ENCODE assay signal across 14 cellular contexts in the genomic region with DNA sequence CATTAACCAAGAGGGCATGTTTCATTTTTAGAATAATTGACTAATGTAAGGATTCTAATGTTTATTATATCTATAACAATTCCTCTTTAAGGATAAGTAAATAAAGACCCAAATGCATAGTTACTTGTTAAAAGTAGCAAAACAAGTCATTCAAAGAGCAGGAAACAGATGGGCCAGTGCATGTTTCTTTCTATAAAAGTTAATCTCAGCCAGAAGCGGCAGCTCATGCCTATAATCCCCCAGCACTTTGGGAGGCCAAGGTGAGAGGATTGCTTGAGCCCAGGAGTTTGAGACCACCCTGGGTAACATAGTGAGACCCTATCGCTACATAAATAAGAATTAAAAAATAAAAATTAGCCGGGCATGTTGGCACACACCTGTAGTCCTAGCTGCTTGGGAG.
DNase-seq lines count a peak whose midpoint lies in the region; ATAC-seq and TF ChIP-seq lines count a peak whose summit lies in the region.
"Had no signal": no experiment of that assay in that cellular context is flagged by ENCODE, and none has a peak within 500 bp of the region (broad histone marks: within the 10 kb centered on the region; RNA-seq: fewer than 3 reads in every experiment).

No MANE protein-coding gene starts in this region.

- H3K9ac ChIP-seq in BLaER1 treated with 17β-estradiol and CSF1 and Interleukin-3, amounts not matched to agents 10 nM and 100 nM = no peak overlapping the region
- H3K9ac ChIP-seq: SK-N-SH had no signal

- peak overlapping the region; percentile 2 to 94 (median 79); a peak in 16 of 22 replicates for H3K4me2 ChIP-seq in BLaER1 treated with 17β-estradiol and CSF1 and Interleukin-3, amounts not matched to agents 10 nM and 100 nM
- H3K4me2 ChIP-seq: SK-N-SH had no signal

- DNase-seq in NCI-H82 treated with DMSO at 0.1 percent for 48 hours (lab: John Stamatoyannopoulos, UW; ENCODE audit: unreplicated experiment) (peak; percentile 37), chondrocyte (ENCODE audit: low spot score) (no peak), osteocyte (ENCODE audit: extremely low spot score, unreplicated experiment) (no peak), AG08395 (ENCODE audit: low spot score) (no peak), aorta (no peak)
- DNase-seq: BE2C, HFFc6, KG1, NCI-H1436 treated with DMSO at 0.1 percent for 48 hours, NCI-H2029 treated with DMSO at 0.1 percent for 48 hours, SHP77, SK-N-SH had no signal

- H3K36me3 ChIP-seq in BLaER1 treated with 17β-estradiol and CSF1 and Interleukin-3, amounts not matched to agents 10 nM and 100 nM = peaks cover 0 to 7% (median 0%) of the 10 kb centered on the region in 11 experiments; a peak in 2 of 22 replicates
- H3K36me3 ChIP-seq in aorta (ENCODE audit: control insufficient read depth in 1 of 2, insufficient read depth in 2 of 2, low read length in 1 of 2) = no peaks in the 10 kb centered on the region
- H3K36me3 ChIP-seq: BE2C had no signal

- H3K27ac Mint-ChIP-seq in chondrocyte (ENCODE audit: unreplicated experiment) (peak overlapping the region; percentile 17), osteocyte (ENCODE audit: unreplicated experiment) (peak overlapping the region; percentile 38)

- ATAC-seq in GM21825 (IDR thresholded peaks at IDR 0.05; ENCODE audit: unreplicated experiment) (no peak), aorta (ENCODE audit: low FRiP score) (no peak)

- H4K20me1 ChIP-seq in BLaER1 treated with 17β-estradiol and CSF1 and Interleukin-3, amounts not matched to agents 10 nM and 100 nM = peaks cover 0 to 89% (median 0%) of the 10 kb centered on the region in 11 experiments; a peak in 9 of 22 replicates

- H3K27me3 ChIP-seq in BLaER1 treated with 17β-estradiol and CSF1 and Interleukin-3, amounts not matched to agents 10 nM and 100 nM = no peaks in the 10 kb centered on the region
- no peaks in the 10 kb centered on the region for H3K27me3 ChIP-seq in aorta (ENCODE audit: control insufficient read depth in 1 of 2, insufficient read depth in 2 of 2, low read length in 1 of 2)
- H3K27me3 ChIP-seq: BE2C had no signal

- H3K27ac ChIP-seq in BLaER1 treated with 17β-estradiol and CSF1 and Interleukin-3, amounts not matched to agents 10 nM and 100 nM = no peak overlapping the region
- no peak overlapping the region for H3K27ac ChIP-seq in aorta (ENCODE audit: low read depth in 1 of 2, low read length in 2 of 2)

- peaks cover 0 to 10% (median 0%) of the 10 kb centered on the region in 11 experiments; a peak in 1 of 22 replicates for H3K9me3 ChIP-seq in BLaER1 treated with 17β-estradiol and CSF1 and Interleukin-3, amounts not matched to agents 10 nM and 100 nM (replicated peaks in 1 of 11)
- H3K9me3 ChIP-seq in aorta (ENCODE audit: control insufficient read depth, low read length) = no peaks in the 10 kb centered on the region
- H3K9me3 ChIP-seq: BE2C, SK-N-SH had no signal

- TF ChIP-seq CTCF in chondrocyte (IDR thresholded peaks at IDR 0.05) (no peak), osteocyte (IDR thresholded peaks at IDR 0.05) (no peak)

- H3K36me3 Mint-ChIP-seq in chondrocyte (ENCODE audit: low read depth) (no peaks in the 10 kb centered on the region), osteocyte (ENCODE audit: unreplicated experiment) (no peaks in the 10 kb centered on the region)

- H3K4me3 Mint-ChIP-seq in chondrocyte (ENCODE audit: unreplicated experiment) (no peak overlapping the region), osteocyte (ENCODE audit: unreplicated experiment) (no peak overlapping the region)
- H3K4me3 Mint-ChIP-seq: HFFc6 had no signal

- H3K27me3 Mint-ChIP-seq in chondrocyte (ENCODE audit: low read depth) = no peaks in the 10 kb centered on the region
- no peaks in the 10 kb centered on the region for H3K27me3 Mint-ChIP-seq in osteocyte (ENCODE audit: unreplicated experiment)

- H3K4me1 ChIP-seq in BLaER1 treated with 17β-estradiol and CSF1 and Interleukin-3, amounts not matched to agents 10 nM and 100 nM = peaks cover 34 to 50% (median 40%) of the 10 kb centered on the region in 10 experiments
- peaks cover 2 to 5% of the 10 kb centered on the region in 2 donors for H3K4me1 ChIP-seq in aorta (ENCODE audit: control insufficient read depth in 1 of 2, insufficient read depth in 2 of 2, low read length in 2 of 2)

- whole genome bisulfite sequencing in aorta, 2 donors = 94 to 96% methylated on average over 3 of the region's 3 CpGs

- H3K9me3 Mint-ChIP-seq in chondrocyte (ENCODE audit: low read depth) = no peaks in the 10 kb centered on the region
- no peaks in the 10 kb centered on the region for H3K9me3 Mint-ChIP-seq in osteocyte (ENCODE audit: unreplicated experiment)
- H3K9me3 Mint-ChIP-seq: HFFc6 had no signal

- intact Hi-C loops in aorta (cut with DNase I) = no loop called here

- no peak overlapping the region for H3K4me3 ChIP-seq in BLaER1 treated with 17β-estradiol and CSF1 and Interleukin-3, amounts not matched to agents 10 nM and 100 nM
- no peak overlapping the region for H3K4me3 ChIP-seq in aorta (ENCODE audit: low read length in 2 of 2)

- H3K4me1 Mint-ChIP-seq in chondrocyte (ENCODE audit: low read depth) (peaks cover 60% of the 10 kb centered on the region), osteocyte (ENCODE audit: unreplicated experiment) (peaks cover 60% of the 10 kb centered on the region)
